Comparison of ENCODE assay signal across 28 cellular contexts in genomic region chr22:44125421-44125820, GRCh38. TPM values are rescaled to one million over a fixed set of nuclear protein-coding genes. Genes with fewer than 3 reads are reported as not detected.
"Had no signal": no experiment of that assay in that cellular context is flagged by ENCODE, and none has a peak within 500 bp of the region (broad histone marks: within the 10 kb centered on the region; RNA-seq: fewer than 3 reads in every experiment).

No MANE protein-coding gene starts in this region.

- H3K9me3 ChIP-seq: colonic mucosa had no signal

- H3K36me3 ChIP-seq: colonic mucosa had no signal

- ATAC-seq: activated CD4-positive, alpha-beta T cell treated with anti-CD3 and anti-CD28 coated beads for 36 hours; activated CD8-positive, alpha-beta memory T cell treated with anti-CD3 and anti-CD28 coated beads, Interleukin-2, amount 10 ng/mL, durations not matched to agents 7 days and 5 days; activated CD8-positive, alpha-beta T cell treated with anti-CD3 and anti-CD28 coated beads, Interleukin-2, amount 10 ng/mL, durations not matched to agents 7 days and 5 days; body of pancreas; esophagus mucosa had no signal

- DNase-seq: activated CD4-positive, alpha-beta memory T cell treated with anti-CD3 and anti-CD28 coated beads for 36 hours; activated CD4-positive, alpha-beta T cell treated with anti-CD3 and anti-CD28 coated beads for 36 hours; activated CD4-positive, alpha-beta T cell treated with anti-CD3 and anti-CD28 coated beads, Interleukin-2, amount 10 ng/mL, durations not matched to agents 24 days and 14 days; activated CD4-positive, CD25-positive, alpha-beta regulatory T cell; activated CD4-positive, CD25-positive, alpha-beta regulatory T cell treated with anti-CD3 and anti-CD28 coated beads, Interleukin-2, amount 50 U/mL, for 72 hours; activated CD8-positive, alpha-beta memory T cell treated with anti-CD3 and anti-CD28 coated beads, Interleukin-2, amount 10 ng/mL, durations not matched to agents 7 days and 5 days; activated CD8-positive, alpha-beta memory T cell treated with anti-CD3 and anti-CD28 coated beads, Interleukin-2, amount 50 U/mL, for 4 hours; activated CD8-positive, alpha-beta T cell treated with anti-CD3 and anti-CD28 coated beads, Interleukin-2, amount 10 ng/mL, durations not matched to agents 7 days and 5 days; activated gamma-delta T cell; activated naive CD4-positive, alpha-beta T cell; activated naive CD4-positive, alpha-beta T cell treated with anti-CD3 and anti-CD28 coated beads, Interleukin-2, amount 50 U/mL, for 16 hours; activated T-cell treated with anti-CD3 and anti-CD28 coated beads, Interleukin-2, amount 50 U/mL, for 1 hour; activated T-cell treated with anti-CD3 and anti-CD28 coated beads, Interleukin-2, amount 50 U/mL, for 48 hours; amniotic stem cell; anterior cingulate cortex; caudate nucleus; colonic mucosa; effector CD8-positive, alpha-beta T cell; foreskin fibroblast; T-helper 2 cell had no signal

- H3K4me1 Mint-ChIP-seq: activated CD4-positive, alpha-beta T cell treated with anti-CD3 and anti-CD28 coated beads for 36 hours had no signal

- H3K4me1 ChIP-seq: body of pancreas, colonic mucosa had no signal

- H3K27ac Mint-ChIP-seq: activated CD4-positive, alpha-beta memory T cell treated with anti-CD3 and anti-CD28 coated beads for 36 hours; activated CD4-positive, alpha-beta T cell treated with anti-CD3 and anti-CD28 coated beads for 36 hours; activated CD4-positive, alpha-beta T cell treated with anti-CD3 and anti-CD28 coated beads, Interleukin-2, amount 10 ng/mL, durations not matched to agents 24 days and 14 days; activated CD8-positive, alpha-beta memory T cell treated with anti-CD3 and anti-CD28 coated beads, Interleukin-2, amount 10 ng/mL, durations not matched to agents 7 days and 5 days; activated naive CD8-positive, alpha-beta T cell; activated T-helper 1 cell treated with anti-CD3 and anti-CD28 coated beads, Interleukin-12 subunit alpha, Interleukin-12 subunit beta, Interleukin-2, Interleukin-4 antibody, amounts not matched to agents 30 ng/mL and 10 ng/mL and 1 ng/mL, durations not matched to agents 14 hours and 24 hours and 36 hours; activated T-helper 2 cell treated with anti-CD3 and anti-CD28 coated beads, Interferon-gamma antibody, Interleukin-2, Interleukin-4, amounts not matched to agents 10 μg/mL and 5 μg/mL and 100 μg/mL, durations not matched to agents 14 hours and 24 hours and 36 hours had no signal

- H3K27ac ChIP-seq: body of pancreas, colonic mucosa had no signal

- H3K27me3 ChIP-seq: body of pancreas, colonic mucosa had no signal

- H3K4me3 ChIP-seq: body of pancreas, colonic mucosa had no signal

- H3K27me3 Mint-ChIP-seq: activated CD4-positive, alpha-beta memory T cell treated with anti-CD3 and anti-CD28 coated beads for 36 hours; activated CD4-positive, alpha-beta T cell treated with anti-CD3 and anti-CD28 coated beads, Interleukin-2, amount 10 ng/mL, durations not matched to agents 24 days and 14 days; activated CD8-positive, alpha-beta memory T cell treated with anti-CD3 and anti-CD28 coated beads, Interleukin-2, amount 10 ng/mL, durations not matched to agents 7 days and 5 days had no signal

- FAIRE-seq: endometrium, frontal cortex had no signal

- H3K4me3 Mint-ChIP-seq: activated CD4-positive, alpha-beta memory T cell treated with anti-CD3 and anti-CD28 coated beads for 36 hours; activated CD4-positive, alpha-beta T cell treated with anti-CD3 and anti-CD28 coated beads for 36 hours; activated CD4-positive, alpha-beta T cell treated with anti-CD3 and anti-CD28 coated beads, Interleukin-2, amount 10 ng/mL, durations not matched to agents 24 days and 14 days; activated CD8-positive, alpha-beta memory T cell treated with anti-CD3 and anti-CD28 coated beads, Interleukin-2, amount 10 ng/mL, durations not matched to agents 7 days and 5 days; activated CD8-positive, alpha-beta T cell treated with anti-CD3 and anti-CD28 coated beads, Interleukin-2, amount 10 ng/mL, durations not matched to agents 7 days and 5 days; activated naive CD8-positive, alpha-beta T cell; activated T-helper 1 cell treated with anti-CD3 and anti-CD28 coated beads, Interleukin-12 subunit alpha, Interleukin-12 subunit beta, Interleukin-2, Interleukin-4 antibody, amounts not matched to agents 30 ng/mL and 10 ng/mL and 1 ng/mL, durations not matched to agents 14 hours and 24 hours and 36 hours had no signal

RNA-seq across cellular contexts. Expression of gene PARVG, which starts 55.3 kb away (rescaled TPM):
- total RNA-seq: epithelial cell of proximal tubule had no signal
